1 cellular context compared by ENCODE assay signal in the genomic region with DNA sequence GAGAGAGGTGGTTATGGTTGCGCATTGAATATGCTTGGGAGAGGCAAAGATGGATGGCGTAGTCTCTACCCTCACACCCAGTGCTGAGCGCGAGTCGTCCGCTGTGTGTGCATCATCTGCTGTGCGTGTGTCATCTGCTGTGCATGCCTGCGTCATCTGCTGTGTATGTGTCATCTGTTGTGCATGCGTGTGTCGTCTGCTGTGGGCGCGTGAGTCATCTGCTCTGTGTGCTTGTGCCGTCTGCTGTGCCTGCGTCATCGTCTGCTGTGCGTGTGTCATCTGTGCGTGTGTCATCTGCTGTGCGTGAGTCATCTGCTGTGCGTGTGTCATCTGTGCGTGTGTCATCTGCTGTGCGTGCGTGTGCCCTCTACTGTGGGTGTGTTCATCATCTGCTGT.
TF ChIP-seq lines count a peak whose summit lies in the region.

No MANE protein-coding gene starts in this region.

TF ChIP-seq in HEK293, 187 proteins besides CTCF, POLR2A, EP300 and RAD21 (continued from another document):
- TF ChIP-seq ZNF211 (tag by site-specific recombination; IDR thresholded peaks at IDR 0.05; ENCODE audit: low read depth) (no peak; the same call in 1 of the 2 replicates), ZNF521 (tag by site-specific recombination; IDR thresholded peaks at IDR 0.05) (peak; percentile 99; the same call in 1 of the 2 replicates), KLF8 (tag by site-specific recombination; IDR thresholded peaks at IDR 0.05) (peak; percentile 98), ZNF146 (tag by site-specific recombination; IDR thresholded peaks at IDR 0.05) (peak; percentile 98), YY2 (tag by site-specific recombination; IDR thresholded peaks at IDR 0.05) (peak; percentile 91), SETDB1 (IDR thresholded peaks at IDR 0.05; ENCODE audit: insufficient read length, low read length) (peak; percentile 26), ZNF555 (tag by site-specific recombination; conservative IDR thresholded peaks at IDR 0.05) (peak; percentile 9; the same call in 1 of the 2 replicates), ZNF664 (tag by site-specific recombination; IDR thresholded peaks at IDR 0.05) (no peak), ZNF169 (tag by site-specific recombination; IDR thresholded peaks at IDR 0.05) (peak; percentile 100)
- TF ChIP-seq, protein P1, sequence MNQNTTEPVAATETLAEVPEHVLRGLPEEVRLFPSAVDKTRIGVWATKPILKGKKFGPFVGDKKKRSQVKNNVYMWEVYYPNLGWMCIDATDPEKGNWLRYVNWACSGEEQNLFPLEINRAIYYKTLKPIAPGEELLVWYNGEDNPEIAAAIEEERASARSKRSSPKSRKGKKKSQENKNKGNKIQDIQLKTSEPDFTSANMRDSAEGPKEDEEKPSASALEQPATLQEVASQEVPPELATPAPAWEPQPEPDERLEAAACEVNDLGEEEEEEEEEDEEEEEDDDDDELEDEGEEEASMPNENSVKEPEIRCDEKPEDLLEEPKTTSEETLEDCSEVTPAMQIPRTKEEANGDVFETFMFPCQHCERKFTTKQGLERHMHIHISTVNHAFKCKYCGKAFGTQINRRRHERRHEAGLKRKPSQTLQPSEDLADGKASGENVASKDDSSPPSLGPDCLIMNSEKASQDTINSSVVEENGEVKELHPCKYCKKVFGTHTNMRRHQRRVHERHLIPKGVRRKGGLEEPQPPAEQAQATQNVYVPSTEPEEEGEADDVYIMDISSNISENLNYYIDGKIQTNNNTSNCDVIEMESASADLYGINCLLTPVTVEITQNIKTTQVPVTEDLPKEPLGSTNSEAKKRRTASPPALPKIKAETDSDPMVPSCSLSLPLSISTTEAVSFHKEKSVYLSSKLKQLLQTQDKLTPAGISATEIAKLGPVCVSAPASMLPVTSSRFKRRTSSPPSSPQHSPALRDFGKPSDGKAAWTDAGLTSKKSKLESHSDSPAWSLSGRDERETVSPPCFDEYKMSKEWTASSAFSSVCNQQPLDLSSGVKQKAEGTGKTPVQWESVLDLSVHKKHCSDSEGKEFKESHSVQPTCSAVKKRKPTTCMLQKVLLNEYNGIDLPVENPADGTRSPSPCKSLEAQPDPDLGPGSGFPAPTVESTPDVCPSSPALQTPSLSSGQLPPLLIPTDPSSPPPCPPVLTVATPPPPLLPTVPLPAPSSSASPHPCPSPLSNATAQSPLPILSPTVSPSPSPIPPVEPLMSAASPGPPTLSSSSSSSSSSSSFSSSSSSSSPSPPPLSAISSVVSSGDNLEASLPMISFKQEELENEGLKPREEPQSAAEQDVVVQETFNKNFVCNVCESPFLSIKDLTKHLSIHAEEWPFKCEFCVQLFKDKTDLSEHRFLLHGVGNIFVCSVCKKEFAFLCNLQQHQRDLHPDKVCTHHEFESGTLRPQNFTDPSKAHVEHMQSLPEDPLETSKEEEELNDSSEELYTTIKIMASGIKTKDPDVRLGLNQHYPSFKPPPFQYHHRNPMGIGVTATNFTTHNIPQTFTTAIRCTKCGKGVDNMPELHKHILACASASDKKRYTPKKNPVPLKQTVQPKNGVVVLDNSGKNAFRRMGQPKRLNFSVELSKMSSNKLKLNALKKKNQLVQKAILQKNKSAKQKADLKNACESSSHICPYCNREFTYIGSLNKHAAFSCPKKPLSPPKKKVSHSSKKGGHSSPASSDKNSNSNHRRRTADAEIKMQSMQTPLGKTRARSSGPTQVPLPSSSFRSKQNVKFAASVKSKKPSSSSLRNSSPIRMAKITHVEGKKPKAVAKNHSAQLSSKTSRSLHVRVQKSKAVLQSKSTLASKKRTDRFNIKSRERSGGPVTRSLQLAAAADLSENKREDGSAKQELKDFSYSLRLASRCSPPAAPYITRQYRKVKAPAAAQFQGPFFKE (tag by site-specific recombination; IDR thresholded peaks at IDR 0.05; ENCODE audit: borderline replicate concordance) = 0 out of 2 replicates have a peak, but pooled peaks have one; percentile 81
- TF ChIP-seq, protein P2, sequence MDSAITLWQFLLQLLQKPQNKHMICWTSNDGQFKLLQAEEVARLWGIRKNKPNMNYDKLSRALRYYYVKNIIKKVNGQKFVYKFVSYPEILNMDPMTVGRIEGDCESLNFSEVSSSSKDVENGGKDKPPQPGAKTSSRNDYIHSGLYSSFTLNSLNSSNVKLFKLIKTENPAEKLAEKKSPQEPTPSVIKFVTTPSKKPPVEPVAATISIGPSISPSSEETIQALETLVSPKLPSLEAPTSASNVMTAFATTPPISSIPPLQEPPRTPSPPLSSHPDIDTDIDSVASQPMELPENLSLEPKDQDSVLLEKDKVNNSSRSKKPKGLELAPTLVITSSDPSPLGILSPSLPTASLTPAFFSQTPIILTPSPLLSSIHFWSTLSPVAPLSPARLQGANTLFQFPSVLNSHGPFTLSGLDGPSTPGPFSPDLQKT (IDR thresholded peaks at IDR 0.05; ENCODE audit: borderline replicate concordance, low read depth, low read length) = no peak
TF ChIP-seq in HEK293: peak in this region for 95.
